13 cellular contexts compared by ENCODE assay signal in genomic region chrX:101079223-101079622, GRCh38. TPM values are rescaled to one million over a fixed set of nuclear protein-coding genes. Genes with fewer than 3 reads are reported as not detected.
A peak's percentile ranks its signal among the peaks of the same experiment; 100 is the strongest.
DNase-seq lines count a peak whose midpoint lies in the region; ATAC-seq and TF ChIP-seq lines count a peak whose summit lies in the region.
"Had no signal": no experiment of that assay in that cellular context is flagged by ENCODE, and none has a peak within 500 bp of the region (broad histone marks: within the 10 kb centered on the region; RNA-seq: fewer than 3 reads in every experiment).

No MANE protein-coding gene starts in this region.

- peak overlapping the region; percentile 69 for H3K4me3 Mint-ChIP-seq in endodermal cell
- H3K4me3 Mint-ChIP-seq: natural killer cell treated with Interleukin-12 subunit alpha and Interleukin-12 subunit beta and Interleukin-15 and Interleukin-18, amount 100 ng/mL, for 72 hours had no signal

- no peak for TF ChIP-seq CTCF in endodermal cell (conservative IDR thresholded peaks at IDR 0.05)
- TF ChIP-seq CTCF in transverse colon (IDR thresholded peaks at IDR 0.05): no peak
- no peak for TF ChIP-seq CTCF in right lobe of liver (IDR thresholded peaks at IDR 0.05)

- H3K4me3 ChIP-seq in endodermal cell (ENCODE audit: low read length) (peak overlapping the region; percentile 76), mucosa of rectum (ENCODE audit: low read length in 2 of 2) (peak overlapping the region; percentile 58 to 67), transverse colon (peak overlapping the region; percentile 29 to 48 (median 32)), right lobe of liver (no peak overlapping the region)

- ATAC-seq in right lobe of liver: no peak

- H3K9me3 ChIP-seq in endodermal cell (ENCODE audit: control insufficient read depth, low read length): no peaks in the 10 kb centered on the region
- H3K9me3 ChIP-seq in mucosa of rectum (ENCODE audit: control insufficient read depth in 2 of 2, low read length in 2 of 2): no peaks in the 10 kb centered on the region
- H3K9me3 ChIP-seq in transverse colon: no peaks in the 10 kb centered on the region
- no peaks in the 10 kb centered on the region for H3K9me3 ChIP-seq in right lobe of liver

- no peak for TF ChIP-seq POLR2A in transverse colon (IDR thresholded peaks at IDR 0.05)
- no peak for TF ChIP-seq POLR2A in right lobe of liver (IDR thresholded peaks at IDR 0.05)

- no peaks in the 10 kb centered on the region for H3K36me3 ChIP-seq in endodermal cell (ENCODE audit: control insufficient read depth, insufficient read depth, low read length)
- H3K36me3 ChIP-seq in mucosa of rectum (ENCODE audit: control insufficient read depth in 2 of 2, insufficient read depth in 2 of 2, low read length in 2 of 2): no peaks in the 10 kb centered on the region
- no peaks in the 10 kb centered on the region for H3K36me3 ChIP-seq in transverse colon
- no peaks in the 10 kb centered on the region for H3K36me3 ChIP-seq in right lobe of liver

- no peaks in the 10 kb centered on the region for H3K36me3 Mint-ChIP-seq in endodermal cell (ENCODE audit: low read depth)
- H3K36me3 Mint-ChIP-seq: natural killer cell treated with Interleukin-12 subunit alpha and Interleukin-12 subunit beta and Interleukin-15 and Interleukin-18, amount 100 ng/mL, for 72 hours had no signal

- H3K4me1 ChIP-seq in endodermal cell (ENCODE audit: control insufficient read depth, insufficient read depth, low read length) (no peaks in the 10 kb centered on the region), mucosa of rectum (ENCODE audit: control insufficient read depth in 2 of 2, insufficient read depth in 2 of 2, low read length in 2 of 2) (no peaks in the 10 kb centered on the region), transverse colon (no peaks in the 10 kb centered on the region), right lobe of liver (no peaks in the 10 kb centered on the region)

- WGBS in endodermal cell (ENCODE audit: insufficient coverage in 1 of 2, insufficient read length in 1 of 2), 2 experiments: 10% methylated on average over 7 of the region's 8 CpGs; no CpG with 5 or more reads in 1 of the 2 experiments
- WGBS in transverse colon (ENCODE audit: low coverage in 1 of 2), 2 donors: 45% methylated on average over 8 of the region's 8 CpGs; no CpG with 5 or more reads in 1 of the 2 donors
- 21% methylated on average over 7 of the region's 8 CpGs for WGBS in right lobe of liver (ENCODE audit: insufficient coverage, low coverage, low lambda C conversion rate, missing lambda C conversion rate)

- DNase-seq in NCI-H345 (lab: John Stamatoyannopoulos, UW) (peak; percentile 6), NCI-H345 treated with DMSO at 0.1 percent for 48 hours (lab: John Stamatoyannopoulos, UW; ENCODE audit: unreplicated experiment) (no peak), endodermal cell (no peak), transverse colon (no peak), right lobe of liver (no peak), HuH-7 (ENCODE audit: low spot score) (no peak), NAMALWA (ENCODE audit: low spot score) (no peak)
- DNase-seq: ACHN; activated B cell treated with CpG ODN at 0.5 μM for 24 hours; activated naive CD4-positive, alpha-beta T cell had no signal

- H3K27me3 ChIP-seq in endodermal cell (ENCODE audit: control insufficient read depth, insufficient read depth, low read length, poor library complexity, severe bottlenecking) (no peaks in the 10 kb centered on the region), mucosa of rectum (ENCODE audit: control insufficient read depth in 2 of 2, insufficient read depth in 2 of 2, low read length in 2 of 2) (no peaks in the 10 kb centered on the region), transverse colon (no peaks in the 10 kb centered on the region), right lobe of liver (no peaks in the 10 kb centered on the region)

- peaks cover 59% of the 10 kb centered on the region for H3K9me3 Mint-ChIP-seq in endodermal cell
- H3K9me3 Mint-ChIP-seq: activated B cell treated with CpG ODN at 0.5 μM for 24 hours; natural killer cell treated with Interleukin-12 subunit alpha and Interleukin-12 subunit beta and Interleukin-15 and Interleukin-18, amount 100 ng/mL, for 72 hours had no signal

- no peak overlapping the region for H3K27ac Mint-ChIP-seq in endodermal cell
- H3K27ac Mint-ChIP-seq: activated B cell treated with CpG ODN at 0.5 μM for 24 hours; natural killer cell treated with Interleukin-12 subunit alpha and Interleukin-12 subunit beta and Interleukin-15 and Interleukin-18, amount 100 ng/mL, for 72 hours had no signal

- H3K9ac ChIP-seq in endodermal cell (ENCODE audit: extremely low read depth, low read length, poor library complexity, severe bottlenecking): no peak overlapping the region
- H3K9ac ChIP-seq in mucosa of rectum (ENCODE audit: low read depth in 1 of 2, low read length in 2 of 2): peak overlapping the region in 1 of 2 donors; percentile 29

- intact Hi-C loops in transverse colon (cut with DNase I; ENCODE audit: low total_unique reads): no loop called here
- intact Hi-C loops in right lobe of liver (cut with DNase I): no loop called here

- peaks cover 5% of the 10 kb centered on the region for H3K4me1 Mint-ChIP-seq in endodermal cell

- in situ Hi-C loops in transverse colon (cut with MboI; ENCODE audit: low pct_ligation_motif_present in 1 of 4, low pct_unique_long_range_greater_than_20kb in 1 of 4, low sequenced_read_pairs in 3 of 4): no loop called here

- H3K27me3 Mint-ChIP-seq in endodermal cell (ENCODE audit: insufficient read depth): peaks cover 17% of the 10 kb centered on the region

- TF ChIP-seq EP300 in transverse colon (IDR thresholded peaks at IDR 0.05; ENCODE audit: low read depth): no peak

- no peak overlapping the region for H3K27ac ChIP-seq in endodermal cell (ENCODE audit: low read depth, low read length)
- H3K27ac ChIP-seq in mucosa of rectum (ENCODE audit: low read depth in 2 of 2, low read length in 2 of 2): peak overlapping the region in 1 of 2 donors; percentile 12
- peak overlapping the region; percentile 26 to 75 (median 58) for H3K27ac ChIP-seq in transverse colon
- no peak overlapping the region for H3K27ac ChIP-seq in right lobe of liver

RNA-seq across cellular contexts. Expression of gene TMEM35A, which starts 0.5 kb away (rescaled TPM):
- total RNA-seq in endodermal cell: under 1 TPM; 0.75 to 0.80 TPM
- 14.9 TPM for polyA plus RNA-seq in endodermal cell (2013, experiment 1 of 2)
- polyA plus RNA-seq in endodermal cell (2013, experiment 2 of 2): 14.3 TPM
- 1 to 10 TPM; 2.0 to 9.1 (median 6.6) TPM for total RNA-seq in transverse colon
- total RNA-seq in right lobe of liver: not detected
- total RNA-seq: activated B cell treated with CpG ODN at 0.5 μM for 24 hours; natural killer cell treated with Interleukin-12 subunit alpha and Interleukin-12 subunit beta and Interleukin-15 and Interleukin-18, amount 100 ng/mL, for 72 hours; OCI-LY7 had no signal

RNA-seq across cellular contexts. Expression of gene CENPI, which starts 18.8 kb away (rescaled TPM):
- 10 to 100 TPM; 24.5 to 36.9 TPM for total RNA-seq in endodermal cell
- polyA plus RNA-seq in endodermal cell (2013, experiment 1 of 2): 21.9 TPM
- 23.2 TPM for polyA plus RNA-seq in endodermal cell (2013, experiment 2 of 2)
- 1 to 10 TPM in 2 of 4 donors, under 1 TPM in 1, not detected in 1; 0.68 to 1.7 (median 1.2) TPM for total RNA-seq in transverse colon
- total RNA-seq in right lobe of liver: 1 to 10 TPM in 1 of 6 experiments, under 1 TPM in 5; 0.13 to 1.3 (median 0.54) TPM

RNA-seq across cellular contexts. Expression of gene TRMT2B, which starts 27.3 kb away (rescaled TPM):
- total RNA-seq in endodermal cell (10 to 100 TPM; 14.1 to 19.8 TPM), transverse colon (10 to 100 TPM; 14.9 to 25.4 (median 21.7) TPM), right lobe of liver (10 to 100 TPM in 1 of 6 experiments, 1 to 10 TPM in 5; 5.3 to 11.5 (median 7.5) TPM)
- 8.2 TPM for polyA plus RNA-seq in endodermal cell (2013, experiment 1 of 2)
- polyA plus RNA-seq in endodermal cell (2013, experiment 2 of 2): 8.5 TPM

Comparison
In these comparisons a context has a peak if more than half of its experiments do, and no peak if none do; other contexts are left out.
1. H3K27ac ChIP-seq: peak in transverse colon (4 of 4); none in endodermal cell (single experiment) and right lobe of liver (0 of 3).
2. H3K4me3 ChIP-seq: peak in endodermal cell (single experiment), mucosa of rectum (2 of 2) and transverse colon (4 of 4); none in right lobe of liver (0 of 3).
3. RNA of gene CENPI, which starts 18.8 kb away (total RNA-seq): 24.5 to 36.9 TPM in endodermal cell; 0.68 to 1.7 TPM in transverse colon and 0.13 to 1.3 TPM in right lobe of liver; every median in the first group is over 4 times any median in the second.